ENCODE assay signal across 12 cellular contexts in the genomic region with DNA sequence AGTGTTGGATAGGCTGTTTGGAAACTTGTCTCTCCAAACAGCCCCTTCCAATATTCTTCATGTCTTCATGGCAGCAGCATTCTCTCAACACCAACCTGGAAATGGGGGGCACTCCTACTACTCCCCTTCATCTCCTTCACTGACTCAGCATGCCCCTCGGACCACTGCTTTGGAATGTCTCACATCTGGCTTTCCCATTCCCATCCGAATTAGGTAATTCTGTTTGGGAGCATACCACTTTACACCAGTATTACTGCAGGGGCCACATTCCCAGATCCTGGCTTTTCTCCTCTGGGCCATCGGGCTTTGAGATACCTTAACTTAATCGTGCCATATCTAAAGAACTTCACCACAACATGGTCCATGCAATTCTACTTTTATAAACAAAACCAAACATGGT.
"Had no signal": no experiment of that assay in that cellular context is flagged by ENCODE, and none has a peak within 500 bp of the region (broad histone marks: within the 10 kb centered on the region; RNA-seq: fewer than 3 reads in every experiment).

No MANE protein-coding gene starts in this region.

- H3K27ac Mint-ChIP-seq: activated naive CD8-positive, alpha-beta T cell had no signal

- H3K9me3 Mint-ChIP-seq: immature natural killer cell; natural killer cell treated with Interleukin-12 subunit alpha and Interleukin-12 subunit beta and Interleukin-15 and Interleukin-18, amount 100 ng/mL, for 72 hours had no signal

- H3K36me3 Mint-ChIP-seq: activated naive CD8-positive, alpha-beta T cell; immature natural killer cell; natural killer cell treated with Interleukin-12 subunit alpha and Interleukin-12 subunit beta and Interleukin-15 and Interleukin-18, amount 100 ng/mL, for 72 hours had no signal

- H3K4me3 Mint-ChIP-seq: natural killer cell treated with Interleukin-12 subunit alpha and Interleukin-12 subunit beta and Interleukin-15 and Interleukin-18, amount 100 ng/mL, for 72 hours had no signal

- DNase-seq: activated effector memory CD4-positive, alpha-beta T cell treated with anti-CD3 and anti-CD28 coated beads, Interleukin-2, amount 50 U/mL, for 16 hours; activated T-cell treated with anti-CD3 and anti-CD28 coated beads, Interleukin-2, amount 50 U/mL, for 1 hour; anterior cingulate cortex; esophagus squamous epithelium; foreskin fibroblast; glutamatergic neuron; lower lobe of right lung; stimulated activated CD4-positive, alpha-beta T cell treated with anti-CD3 and anti-CD28 coated beads, Interleukin-4, amount 100 ng/mL, for 1 hour; tibial artery had no signal
